In the genomic region with DNA sequence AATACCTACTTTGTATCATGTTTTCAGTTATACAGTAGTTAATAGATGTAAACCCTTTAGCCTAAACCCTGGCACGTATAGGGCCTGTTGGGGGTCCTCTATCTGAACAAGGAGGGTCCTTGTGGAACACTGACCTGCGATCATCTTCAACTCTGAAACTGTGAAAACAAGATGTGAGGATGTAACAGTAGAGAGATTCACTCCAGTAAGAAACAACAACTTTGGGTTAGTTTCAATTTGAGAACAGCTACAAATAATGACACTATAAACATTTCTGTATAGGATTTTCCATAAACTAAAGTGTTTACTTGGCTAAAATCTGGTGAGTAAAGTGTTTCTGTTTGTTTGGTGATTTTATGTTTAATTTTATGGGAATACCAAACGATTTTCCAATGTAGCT, we compare ENCODE assay signal across 34 cellular contexts. TPM values are rescaled to one million over a fixed set of nuclear protein-coding genes. Genes with fewer than 3 reads are reported as not detected.
"Had no signal": no experiment of that assay in that cellular context is flagged by ENCODE, and none has a peak within 500 bp of the region (broad histone marks: within the 10 kb centered on the region; RNA-seq: fewer than 3 reads in every experiment).

No MANE protein-coding gene starts in this region.

- H3K36me3 ChIP-seq: brain microvascular endothelial cell, Peyer's patch, SJSA1 had no signal

- DNase-seq: activated B cell treated with CpG ODN at 0.5 μM for 24 hours; activated CD4-positive, alpha-beta T cell treated with anti-CD3 and anti-CD28 coated beads, Interleukin-2, amount 50 U/mL, for 4 hours; activated CD4-positive, CD25-positive, alpha-beta regulatory T cell treated with anti-CD3 and anti-CD28 coated beads, Interleukin-2, amount 50 U/mL, for 72 hours; activated CD8-positive, alpha-beta memory T cell treated with anti-CD3 and anti-CD28 coated beads, Interleukin-2, amount 50 U/mL, for 48 hours; activated effector memory CD4-positive, alpha-beta T cell treated with anti-CD3 and anti-CD28 coated beads, Interleukin-2, amount 50 U/mL, for 16 hours; activated naive CD4-positive, alpha-beta T cell; activated naive CD4-positive, alpha-beta T cell treated with anti-CD3 and anti-CD28 coated beads, Interleukin-2, amount 50 U/mL, for 16 hours; activated naive CD8-positive, alpha-beta T cell treated with anti-CD3 and anti-CD28 coated beads for 36 hours; activated T-cell treated with anti-CD3 and anti-CD28 coated beads, Interleukin-2, amount 50 U/mL, for 1 hour; amniotic stem cell; aorta; brain microvascular endothelial cell; central memory CD4-positive, alpha-beta T cell; NCI-H1092 treated with DMSO at 0.1 percent for 48 hours; NCI-H1417; NCI-H146; NCI-H187 treated with DMSO at 0.1 percent for 48 hours; NCI-H2081; NCI-H226; NCI-H446 treated with DMSO at 0.1 percent for 48 hours; NCI-H524 treated with DMSO at 0.1 percent for 48 hours; NK-92 treated with Interleukin-12 subunit alpha and Interleukin-12 subunit beta, amount 100 ng/mL, for 24 hours; PC-3; Peyer's patch; RPMI8226; SHP77 treated with DMSO at 0.1 percent for 48 hours; SK-N-SH; T-helper 2 cell; T-helper 9 cell had no signal

- ATAC-seq: PC-3 had no signal

- H3K4me3 ChIP-seq: Peyer's patch, SJSA1 had no signal

- H3K9ac ChIP-seq: KMS-11, SK-N-SH had no signal

- H3K4me1 ChIP-seq: Peyer's patch, SJSA1 had no signal

- H3K4me3 Mint-ChIP-seq: activated B cell treated with CpG ODN at 0.5 μM for 24 hours; activated naive CD8-positive, alpha-beta T cell treated with anti-CD3 and anti-CD28 coated beads for 36 hours had no signal

- H3K27me3 ChIP-seq: brain microvascular endothelial cell, Peyer's patch had no signal

- H3K36me3 Mint-ChIP-seq: activated naive CD8-positive, alpha-beta T cell treated with anti-CD3 and anti-CD28 coated beads for 36 hours had no signal

- H3K27ac Mint-ChIP-seq: activated B cell treated with CpG ODN at 0.5 μM for 24 hours; activated naive CD8-positive, alpha-beta T cell treated with anti-CD3 and anti-CD28 coated beads for 36 hours had no signal

- H3K4me2 ChIP-seq: KMS-11, SK-N-SH had no signal

- H3K9me3 Mint-ChIP-seq: activated B cell treated with CpG ODN at 0.5 μM for 24 hours; activated naive CD8-positive, alpha-beta T cell treated with anti-CD3 and anti-CD28 coated beads for 36 hours had no signal

- H3K9me3 ChIP-seq: Peyer's patch, SJSA1, SK-N-SH had no signal

- H3K4me1 Mint-ChIP-seq: activated B cell treated with CpG ODN at 0.5 μM for 24 hours had no signal

- H3K27ac ChIP-seq: brain microvascular endothelial cell, KMS-11, Peyer's patch, SJSA1, VCaP had no signal

RNA-seq across cellular contexts. Expression of a gene that starts 2.1 kb away (rescaled TPM):
- total RNA-seq: activated B cell treated with CpG ODN at 0.5 μM for 24 hours; activated naive CD8-positive, alpha-beta T cell treated with anti-CD3 and anti-CD28 coated beads for 36 hours; aorta; cerebellum; M059J; PC-3; Peyer's patch; SJSA1 had no signal
- polyA plus RNA-seq: aorta, SK-N-SH had no signal

RNA-seq across cellular contexts. Expression of a gene that starts 31.4 kb away (rescaled TPM):
- total RNA-seq: activated B cell treated with CpG ODN at 0.5 μM for 24 hours, aorta, cerebellum, M059J, PC-3, Peyer's patch, SJSA1 had no signal
- polyA plus RNA-seq: aorta, SK-N-SH had no signal

RNA-seq across cellular contexts. Expression of a gene that starts 43.0 kb away (rescaled TPM):
- total RNA-seq: activated B cell treated with CpG ODN at 0.5 μM for 24 hours; activated naive CD8-positive, alpha-beta T cell treated with anti-CD3 and anti-CD28 coated beads for 36 hours; aorta; cerebellum; M059J; PC-3; Peyer's patch; SJSA1 had no signal
- polyA plus RNA-seq: aorta, SK-N-SH had no signal
